In the genomic region with DNA sequence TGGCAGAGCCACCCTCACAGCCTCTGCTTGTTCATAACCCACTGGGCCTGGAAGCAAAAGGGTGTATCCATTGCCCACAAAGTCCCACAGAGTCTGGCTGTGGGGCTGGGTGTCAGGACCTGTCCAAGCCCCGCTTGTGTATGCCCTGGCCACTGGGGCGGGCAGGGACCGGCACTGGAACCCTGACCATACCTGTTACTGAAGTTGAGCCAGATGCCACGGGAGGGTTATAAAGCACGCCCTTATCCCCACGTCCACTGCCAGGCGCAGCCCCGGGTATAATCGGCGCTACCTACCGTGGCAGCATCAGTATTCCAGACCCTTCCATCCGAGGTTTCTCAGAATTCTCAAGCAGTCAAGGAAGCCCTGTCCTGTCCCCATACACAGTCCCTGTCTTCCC, we compare ENCODE assay signal across 31 cellular contexts.
"Had no signal": no experiment of that assay in that cellular context is flagged by ENCODE, and none has a peak within 500 bp of the region (broad histone marks: within the 10 kb centered on the region; RNA-seq: fewer than 3 reads in every experiment).

No MANE protein-coding gene starts in this region.

- H3K27me3 ChIP-seq: ascending aorta, breast epithelium, cardiac muscle cell, colonic mucosa had no signal

- DNase-seq: activated CD4-positive, alpha-beta memory T cell treated with anti-CD3 and anti-CD28 coated beads for 36 hours; activated CD4-positive, alpha-beta T cell treated with anti-CD3 and anti-CD28 coated beads for 36 hours; activated CD4-positive, alpha-beta T cell treated with anti-CD3 and anti-CD28 coated beads, Interleukin-2, amount 10 ng/mL, durations not matched to agents 24 days and 14 days; activated CD4-positive, CD25-positive, alpha-beta regulatory T cell; activated CD4-positive, CD25-positive, alpha-beta regulatory T cell treated with anti-CD3 and anti-CD28 coated beads, Interleukin-2, amount 50 U/mL, for 72 hours; activated CD8-positive, alpha-beta memory T cell treated with anti-CD3 and anti-CD28 coated beads, Interleukin-2, amount 10 ng/mL, durations not matched to agents 7 days and 5 days; activated CD8-positive, alpha-beta memory T cell treated with anti-CD3 and anti-CD28 coated beads, Interleukin-2, amount 50 U/mL, for 4 hours; activated CD8-positive, alpha-beta T cell treated with anti-CD3 and anti-CD28 coated beads, Interleukin-2, amount 10 ng/mL, durations not matched to agents 7 days and 5 days; activated effector memory CD4-positive, alpha-beta T cell treated with anti-CD3 and anti-CD28 coated beads, Interleukin-2, amount 50 U/mL, for 16 hours; activated naive CD4-positive, alpha-beta T cell treated with anti-CD3 and anti-CD28 coated beads for 36 hours; activated naive CD8-positive, alpha-beta T cell treated with anti-CD3 and anti-CD28 coated beads for 36 hours; activated T-cell treated with anti-CD3 and anti-CD28 coated beads, Interleukin-2, amount 50 U/mL, for 1 hour; activated T-cell treated with anti-CD3 and anti-CD28 coated beads, Interleukin-2, amount 50 U/mL, for 48 hours; central memory CD4-positive, alpha-beta T cell; cerebellar nuclear complex; colonic mucosa; effector CD8-positive, alpha-beta T cell; foreskin fibroblast; head of caudate nucleus; T-helper 2 cell had no signal

- H3K4me1 Mint-ChIP-seq: activated CD4-positive, alpha-beta T cell treated with anti-CD3 and anti-CD28 coated beads for 36 hours; activated CD8-positive, alpha-beta memory T cell treated with anti-CD3 and anti-CD28 coated beads, Interleukin-2, amount 10 ng/mL, durations not matched to agents 7 days and 5 days; activated naive CD4-positive, alpha-beta T cell treated with anti-CD3 and anti-CD28 coated beads, Interleukin-2, amount 50 U/mL, for 24 hours had no signal

- H3K9me3 ChIP-seq: ascending aorta, breast epithelium, colonic mucosa had no signal

- H3K27ac Mint-ChIP-seq: activated CD4-positive, alpha-beta memory T cell treated with anti-CD3 and anti-CD28 coated beads for 36 hours; activated CD4-positive, alpha-beta T cell treated with anti-CD3 and anti-CD28 coated beads for 36 hours; activated CD4-positive, alpha-beta T cell treated with anti-CD3 and anti-CD28 coated beads, Interleukin-2, amount 10 ng/mL, durations not matched to agents 24 days and 14 days; activated CD8-positive, alpha-beta memory T cell treated with anti-CD3 and anti-CD28 coated beads, Interleukin-2, amount 10 ng/mL, durations not matched to agents 7 days and 5 days; activated CD8-positive, alpha-beta T cell treated with anti-CD3 and anti-CD28 coated beads, Interleukin-2, amount 10 ng/mL, durations not matched to agents 7 days and 5 days; activated naive CD4-positive, alpha-beta T cell treated with anti-CD3 and anti-CD28 coated beads for 36 hours; activated naive CD4-positive, alpha-beta T cell treated with anti-CD3 and anti-CD28 coated beads, Interleukin-2, amount 50 U/mL, for 24 hours; activated naive CD8-positive, alpha-beta T cell treated with anti-CD3 and anti-CD28 coated beads for 36 hours; activated T-helper 1 cell treated with anti-CD3 and anti-CD28 coated beads, Interleukin-12 subunit alpha, Interleukin-12 subunit beta, Interleukin-2, Interleukin-4 antibody, amounts not matched to agents 30 ng/mL and 10 ng/mL and 1 ng/mL, durations not matched to agents 14 hours and 24 hours and 36 hours; activated T-helper 2 cell treated with anti-CD3 and anti-CD28 coated beads, Interferon-gamma antibody, Interleukin-2, Interleukin-4, amounts not matched to agents 10 μg/mL and 5 μg/mL and 100 μg/mL, durations not matched to agents 14 hours and 24 hours and 36 hours had no signal

- H3K36me3 Mint-ChIP-seq: activated CD4-positive, alpha-beta memory T cell treated with anti-CD3 and anti-CD28 coated beads for 36 hours; activated CD8-positive, alpha-beta memory T cell treated with anti-CD3 and anti-CD28 coated beads, Interleukin-2, amount 10 ng/mL, durations not matched to agents 7 days and 5 days; activated naive CD4-positive, alpha-beta T cell treated with anti-CD3 and anti-CD28 coated beads, Interleukin-2, amount 50 U/mL, for 24 hours; activated naive CD8-positive, alpha-beta T cell treated with anti-CD3 and anti-CD28 coated beads for 36 hours; brain had no signal

- H3K4me3 ChIP-seq: ascending aorta, breast epithelium, cardiac muscle cell, colonic mucosa had no signal

- H3K36me3 ChIP-seq: ascending aorta, breast epithelium, cardiac muscle cell, colonic mucosa had no signal

- H3K27ac ChIP-seq: ascending aorta, breast epithelium, cardiac muscle cell, colonic mucosa, epithelial cell of prostate had no signal

- ATAC-seq: activated CD4-positive, alpha-beta T cell treated with anti-CD3 and anti-CD28 coated beads for 36 hours; activated CD8-positive, alpha-beta memory T cell treated with anti-CD3 and anti-CD28 coated beads, Interleukin-2, amount 10 ng/mL, durations not matched to agents 7 days and 5 days; activated CD8-positive, alpha-beta T cell treated with anti-CD3 and anti-CD28 coated beads, Interleukin-2, amount 10 ng/mL, durations not matched to agents 7 days and 5 days had no signal

- FAIRE-seq: endometrium, endothelial cell of umbilical vein, frontal cortex had no signal

- H3K4me1 ChIP-seq: ascending aorta, breast epithelium, colonic mucosa had no signal

- H3K27me3 Mint-ChIP-seq: activated CD4-positive, alpha-beta T cell treated with anti-CD3 and anti-CD28 coated beads for 36 hours; activated naive CD4-positive, alpha-beta T cell treated with anti-CD3 and anti-CD28 coated beads, Interleukin-2, amount 50 U/mL, for 24 hours had no signal

- H3K4me3 Mint-ChIP-seq: activated CD4-positive, alpha-beta memory T cell treated with anti-CD3 and anti-CD28 coated beads for 36 hours; activated CD4-positive, alpha-beta T cell treated with anti-CD3 and anti-CD28 coated beads for 36 hours; activated CD4-positive, alpha-beta T cell treated with anti-CD3 and anti-CD28 coated beads, Interleukin-2, amount 10 ng/mL, durations not matched to agents 24 days and 14 days; activated CD8-positive, alpha-beta memory T cell treated with anti-CD3 and anti-CD28 coated beads, Interleukin-2, amount 10 ng/mL, durations not matched to agents 7 days and 5 days; activated CD8-positive, alpha-beta T cell treated with anti-CD3 and anti-CD28 coated beads, Interleukin-2, amount 10 ng/mL, durations not matched to agents 7 days and 5 days; activated naive CD4-positive, alpha-beta T cell treated with anti-CD3 and anti-CD28 coated beads for 36 hours; activated naive CD4-positive, alpha-beta T cell treated with anti-CD3 and anti-CD28 coated beads, Interleukin-2, amount 50 U/mL, for 24 hours; activated naive CD8-positive, alpha-beta T cell treated with anti-CD3 and anti-CD28 coated beads for 36 hours; activated T-helper 1 cell treated with anti-CD3 and anti-CD28 coated beads, Interleukin-12 subunit alpha, Interleukin-12 subunit beta, Interleukin-2, Interleukin-4 antibody, amounts not matched to agents 30 ng/mL and 10 ng/mL and 1 ng/mL, durations not matched to agents 14 hours and 24 hours and 36 hours; brain had no signal

- H3K9me3 Mint-ChIP-seq: activated CD4-positive, alpha-beta memory T cell treated with anti-CD3 and anti-CD28 coated beads for 36 hours; activated CD4-positive, alpha-beta T cell treated with anti-CD3 and anti-CD28 coated beads, Interleukin-2, amount 10 ng/mL, durations not matched to agents 24 days and 14 days; activated naive CD4-positive, alpha-beta T cell treated with anti-CD3 and anti-CD28 coated beads for 36 hours; activated naive CD4-positive, alpha-beta T cell treated with anti-CD3 and anti-CD28 coated beads, Interleukin-2, amount 50 U/mL, for 24 hours; activated naive CD8-positive, alpha-beta T cell treated with anti-CD3 and anti-CD28 coated beads for 36 hours; activated T-helper 1 cell treated with anti-CD3 and anti-CD28 coated beads, Interleukin-12 subunit alpha, Interleukin-12 subunit beta, Interleukin-2, Interleukin-4 antibody, amounts not matched to agents 30 ng/mL and 10 ng/mL and 1 ng/mL, durations not matched to agents 14 hours and 24 hours and 36 hours; activated T-helper 2 cell treated with anti-CD3 and anti-CD28 coated beads, Interferon-gamma antibody, Interleukin-2, Interleukin-4, amounts not matched to agents 10 μg/mL and 5 μg/mL and 100 μg/mL, durations not matched to agents 14 hours and 24 hours and 36 hours had no signal
